8 cellular contexts compared by ENCODE assay signal in genomic region chr7:29609162-29610030, GRCh38. TPM values are rescaled to one million over a fixed set of nuclear protein-coding genes. Genes with fewer than 3 reads are reported as not detected.
DNase-seq lines count a peak whose midpoint lies in the region; ATAC-seq and TF ChIP-seq lines count a peak whose summit lies in the region.

No MANE protein-coding gene starts in this region.

- H3K4me1 ChIP-seq in lung (ENCODE audit: control insufficient read depth in 2 of 2, insufficient read depth in 2 of 2, low read length in 2 of 2) = peaks cover 0 to 2% of the 10 kb centered on the region in 2 donors

- H3K27me3 Mint-ChIP-seq in brain = no peaks in the 10 kb centered on the region
- H3K27me3 Mint-ChIP-seq in activated naive CD4-positive, alpha-beta T cell treated with anti-CD3 and anti-CD28 coated beads for 36 hours (ENCODE audit: low read depth) = peaks cover 2% of the 10 kb centered on the region

- peak; percentile 70 for ATAC-seq in lung (ENCODE audit: insufficient read depth, low FRiP score)
- no peak for ATAC-seq in GM18498 (IDR thresholded peaks at IDR 0.05; ENCODE audit: unreplicated experiment)
- ATAC-seq in GM21381 (IDR thresholded peaks at IDR 0.05; ENCODE audit: unreplicated experiment) = no peak
- ATAC-seq in HG03045 (IDR thresholded peaks at IDR 0.05; ENCODE audit: unreplicated experiment) = no peak

- DNase-seq in ELF-1 (ENCODE audit: low read depth, low spot score) (peak; percentile 64), NCI-H1092 treated with DMSO at 0.1 percent for 48 hours (lab: John Stamatoyannopoulos, UW) (peak; percentile 57), lung (ENCODE audit: low spot score) (no peak)
- DNase-seq in activated naive CD4-positive, alpha-beta T cell treated with anti-CD3 and anti-CD28 coated beads for 36 hours = no peak

- no peak overlapping the region for H3K4me3 Mint-ChIP-seq in brain
- no peak overlapping the region for H3K4me3 Mint-ChIP-seq in activated naive CD4-positive, alpha-beta T cell treated with anti-CD3 and anti-CD28 coated beads for 36 hours

- peaks cover 23% of the 10 kb centered on the region for H3K4me1 Mint-ChIP-seq in brain
- no peaks in the 10 kb centered on the region for H3K4me1 Mint-ChIP-seq in activated naive CD4-positive, alpha-beta T cell treated with anti-CD3 and anti-CD28 coated beads for 36 hours (ENCODE audit: low read depth)

- peaks cover 2% of the 10 kb centered on the region for H3K36me3 Mint-ChIP-seq in brain
- H3K36me3 Mint-ChIP-seq in activated naive CD4-positive, alpha-beta T cell treated with anti-CD3 and anti-CD28 coated beads for 36 hours (ENCODE audit: low read depth) = no peaks in the 10 kb centered on the region

- H3K4me3 ChIP-seq in lung = no peak overlapping the region

- H3K36me3 ChIP-seq in lung (ENCODE audit: control insufficient read depth in 2 of 2, insufficient read depth in 2 of 2, low read length in 2 of 2) = no peaks in the 10 kb centered on the region

- 50 to 76% methylated on average over 15 of the region's 15 CpGs for WGBS in lung, 2 donors

- TF ChIP-seq CTCF in brain (conservative IDR thresholded peaks at IDR 0.05) (peak; percentile 31 to 71), lung (IDR thresholded peaks at IDR 0.05; ENCODE audit: control extremely low read depth, extremely low read depth) (no peak)

- peak overlapping the region in 1 of 5 experiments; percentile 65 for H3K27ac Mint-ChIP-seq in brain
- no peak overlapping the region for H3K27ac Mint-ChIP-seq in activated naive CD4-positive, alpha-beta T cell treated with anti-CD3 and anti-CD28 coated beads for 36 hours

- CTCF ChIA-PET in activated naive CD4-positive, alpha-beta T cell treated with anti-CD3 and anti-CD28 coated beads for 36 hours (lab: Charles Lee) = no interaction called here

- peaks cover under 1 to 15% (median 7%) of the 10 kb centered on the region in 5 experiments for H3K9me3 Mint-ChIP-seq in brain
- H3K9me3 Mint-ChIP-seq in activated naive CD4-positive, alpha-beta T cell treated with anti-CD3 and anti-CD28 coated beads for 36 hours = peaks cover under 1% of the 10 kb centered on the region

- no peak overlapping the region for H3K27ac ChIP-seq in lung (ENCODE audit: low read depth in 1 of 2, low read length in 1 of 2)

- H3K27me3 ChIP-seq in lung (ENCODE audit: control insufficient read depth, insufficient read depth) = no peaks in the 10 kb centered on the region

- intact Hi-C loops in activated naive CD4-positive, alpha-beta T cell treated with anti-CD3 and anti-CD28 coated beads for 36 hours (cut with micrococcal nuclease) = no loop called here

- H3K9me3 ChIP-seq in lung (ENCODE audit: control insufficient read depth in 2 of 2, insufficient read depth in 1 of 2, low read length in 1 of 2) = peaks cover 0 to under 1% of the 10 kb centered on the region in 2 donors

RNA-seq across cellular contexts. Expression of gene PRR15, which starts 45.8 kb away (rescaled TPM):
- polyA plus RNA-seq in brain (ENCODE audit: insufficient read depth, low read depth, low replicate concordance) (0.19 TPM), lung (1 to 10 TPM; 7.0 TPM)
- total RNA-seq in lung = 10 to 100 TPM in 1 of 2 donors, under 1 TPM in 1; 0.71 to 11.4 TPM
- total RNA-seq in activated naive CD4-positive, alpha-beta T cell treated with anti-CD3 and anti-CD28 coated beads for 36 hours = not detected

Comparison
In these comparisons a context has a peak if more than half of its experiments do, and no peak if none do; other contexts are left out.
1. DNase-seq: peak in ELF-1 (single experiment) and NCI-H1092 treated with DMSO at 0.1 percent for 48 hours (single experiment); none in lung (single experiment) and activated naive CD4-positive, alpha-beta T cell treated with anti-CD3 and anti-CD28 coated beads for 36 hours (single experiment).